Comparison of ENCODE assay signal across 8 cellular contexts in genomic region chr19:13880059-13880672, GRCh38. TPM values are rescaled to one million over a fixed set of nuclear protein-coding genes. Genes with fewer than 3 reads are reported as not detected.
DNase-seq lines count a peak whose midpoint lies in the region; ATAC-seq and TF ChIP-seq lines count a peak whose summit lies in the region.

No MANE protein-coding gene starts in this region.

- peak; percentile 44 for TF ChIP-seq POLR2A in erythroblast (IDR thresholded peaks at IDR 0.05; ENCODE audit: low read length)

- DNase-seq in DMS153 (lab: John Stamatoyannopoulos, UW) (peak; percentile 87), OCI-M2 (lab: John Stamatoyannopoulos, UW; ENCODE audit: unreplicated experiment) (peak; percentile 100), erythroblast (lab: John Stamatoyannopoulos, UW) (peak; percentile 97 to 99)
- DNase-seq in Jurkat, Clone E6-1 (ENCODE audit: low read depth, low spot score) = peak; percentile 88
- DNase-seq in activated T-cell treated with anti-CD3 and anti-CD28 coated beads, Interleukin-2, amount 50 U/mL, for 1 hour = peak; percentile 99
- peak; percentile 97 to 99 for DNase-seq in stimulated activated CD8-positive, alpha-beta memory T cell treated with anti-CD3 and anti-CD28 coated beads, Interleukin-7, amount 100 ng/mL, for 1 hour (ENCODE audit: low read depth in 2 of 2)

- H3K36me3 ChIP-seq in muscle layer of colon (ENCODE audit: insufficient read depth, low read length) = no peaks in the 10 kb centered on the region

- peak; percentile 86 for ATAC-seq in GM21576 (IDR thresholded peaks at IDR 0.05; ENCODE audit: unreplicated experiment)

- no peaks in the 10 kb centered on the region for H3K9me3 ChIP-seq in muscle layer of colon (ENCODE audit: low read length)

- H3K4me1 ChIP-seq in muscle layer of colon (ENCODE audit: insufficient read depth, low read length) = peaks cover 18% of the 10 kb centered on the region

- H3K27ac ChIP-seq in muscle layer of colon (ENCODE audit: low read depth, low read length) = peak overlapping the region; percentile 1

- peak overlapping the region; percentile 38 for H3K9ac ChIP-seq in muscle layer of colon (ENCODE audit: low read length)

- peak overlapping the region; percentile 48 for H3K4me3 ChIP-seq in Jurkat, Clone E6-1 (ENCODE audit: low read length)
- H3K4me3 ChIP-seq in muscle layer of colon (ENCODE audit: low read depth in 1 of 2, low read length in 2 of 2) = peak overlapping the region in 1 of 2 donors; percentile 53

- no peaks in the 10 kb centered on the region for H3K27me3 ChIP-seq in muscle layer of colon (ENCODE audit: control insufficient read depth in 1 of 2, insufficient read depth in 2 of 2, low read length in 2 of 2)

RNA-seq across cellular contexts. Expression of gene NANOS3, which starts 3.2 kb away (rescaled TPM):
- 1.5 TPM for polyA plus RNA-seq in Jurkat, Clone E6-1 (2012; ENCODE audit: insufficient read depth, insufficient read length)

RNA-seq across cellular contexts. Expression of gene BRME1, which starts 25.8 kb away (rescaled TPM):
- polyA plus RNA-seq in Jurkat, Clone E6-1 (2012; ENCODE audit: insufficient read depth, insufficient read length) = 12.5 TPM

RNA-seq across cellular contexts. Expression of gene CC2D1A, which starts 25.8 kb away (rescaled TPM):
- polyA plus RNA-seq in Jurkat, Clone E6-1 (2012; ENCODE audit: insufficient read depth, insufficient read length) = 42.3 TPM

RNA-seq across cellular contexts. Expression of gene PODNL1, which starts 58.1 kb away (rescaled TPM):
- polyA plus RNA-seq in Jurkat, Clone E6-1 (2012; ENCODE audit: insufficient read depth, insufficient read length) = not detected
